7 cellular contexts compared by ENCODE assay signal in the genomic region with DNA sequence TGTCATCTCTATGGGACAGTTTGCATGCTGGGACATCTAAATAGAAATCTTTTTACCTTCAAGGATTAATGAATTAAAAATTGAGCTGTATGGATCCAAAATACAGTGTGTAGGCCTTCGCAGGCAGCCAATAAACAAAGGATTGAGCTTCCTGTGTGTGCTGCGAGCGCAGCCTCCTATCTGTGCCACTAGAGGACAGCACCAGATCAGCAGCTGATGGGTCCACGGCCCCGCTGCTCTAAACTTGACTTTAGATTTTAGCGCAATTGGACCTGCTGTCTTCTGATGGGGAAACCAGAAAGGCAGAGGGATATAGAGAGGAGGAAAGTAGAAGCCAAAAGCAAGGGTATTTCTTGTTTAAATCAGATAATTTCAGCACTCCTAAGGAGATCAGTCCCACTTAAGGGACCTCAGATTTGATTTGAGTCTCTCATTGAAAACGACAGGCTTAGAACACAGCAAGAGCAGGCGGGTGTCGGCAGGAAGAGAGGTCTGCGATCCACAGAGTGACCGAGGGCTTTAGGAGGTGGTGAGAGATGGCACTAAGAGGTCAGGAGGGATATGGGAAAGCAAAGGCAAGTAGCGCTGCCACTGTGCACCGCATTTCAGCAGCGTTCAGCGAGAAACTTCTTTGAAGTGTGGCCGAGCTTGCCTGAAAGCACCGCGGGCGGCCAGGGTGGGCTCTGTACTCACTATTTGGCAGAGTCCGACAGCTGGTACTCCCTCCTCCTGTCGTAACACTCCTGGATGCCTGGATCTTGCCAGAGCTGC.
DNase-seq lines count a peak whose midpoint lies in the region; ATAC-seq and TF ChIP-seq lines count a peak whose summit lies in the region.

No MANE protein-coding gene starts in this region.

- H3K27ac ChIP-seq in SU-DHL-6 (ENCODE audit: low read depth, low read length) = no peak overlapping the region

- no peaks in the 10 kb centered on the region for H4K20me1 ChIP-seq in SU-DHL-6 (ENCODE audit: low read depth, low read length)

- no peaks in the 10 kb centered on the region for H3K9me3 ChIP-seq in SU-DHL-6 (ENCODE audit: insufficient read depth, low read length)

- peak; percentile 84 for ATAC-seq in GM21619 (IDR thresholded peaks at IDR 0.05; ENCODE audit: unreplicated experiment)

- peak; percentile 100 for TF ChIP-seq CTCF in LNCaP clone FGC (IDR thresholded peaks at IDR 0.05; ENCODE audit: control insufficient read depth, extremely low read depth, insufficient read depth)
- TF ChIP-seq CTCF in SU-DHL-6 (IDR thresholded peaks at IDR 0.05; ENCODE audit: insufficient read depth, low read length, poor library complexity, severe bottlenecking) = peak; percentile 79
- TF ChIP-seq CTCF in brain (conservative IDR thresholded peaks at IDR 0.05) = peak; percentile 94 to 98

- no peak overlapping the region for H3K4me2 ChIP-seq in SU-DHL-6 (ENCODE audit: low read depth, low read length, poor library complexity, severe bottlenecking)

- H3F3A ChIP-seq in SU-DHL-6 (ENCODE audit: insufficient read depth) = no peaks in the 10 kb centered on the region

- peaks cover 0 to 4% (median 0%) of the 10 kb centered on the region in 5 experiments for H3K9me3 Mint-ChIP-seq in brain

- H3K36me3 Mint-ChIP-seq in brain = no peaks in the 10 kb centered on the region

- no peaks in the 10 kb centered on the region for H3K9me2 ChIP-seq in SU-DHL-6 (replicated peaks; ENCODE audit: insufficient read depth, low read length)

- H3K9ac ChIP-seq in SU-DHL-6 (ENCODE audit: low read length) = no peak overlapping the region

- H3K27me3 ChIP-seq in SU-DHL-6 (ENCODE audit: low read length) = no peaks in the 10 kb centered on the region

- no peaks in the 10 kb centered on the region for H3K36me3 ChIP-seq in SU-DHL-6 (ENCODE audit: low read length)

- H3K27me3 Mint-ChIP-seq in brain = peaks cover 10% of the 10 kb centered on the region

- no peaks in the 10 kb centered on the region for H3K79me2 ChIP-seq in SU-DHL-6 (ENCODE audit: insufficient read depth, low read length)

- H3K4me3 Mint-ChIP-seq in brain = peak overlapping the region; percentile 4 to 34 (median 31)

- peak; percentile 90 for DNase-seq in GM03348 (ENCODE audit: low spot score)
- DNase-seq in LNCaP clone FGC (ENCODE audit: low read depth) = peak; percentile 28
- DNase-seq in iPS-NIHi7 (ENCODE audit: extremely low spot score) = peak; percentile 88
- DNase-seq in stimulated activated CD4-positive, alpha-beta T cell treated with anti-CD3 and anti-CD28 coated beads, Interleukin-12 subunit alpha, Interleukin-12 subunit beta, amount 100 ng/mL, for 4 hours = peak; percentile 33

- H3K4me1 Mint-ChIP-seq in brain = peaks cover 10% of the 10 kb centered on the region

- peak overlapping the region; percentile 64 for H2AFZ ChIP-seq in SU-DHL-6 (ENCODE audit: low read depth, low read length, severe bottlenecking)

- H3K27ac Mint-ChIP-seq in brain = peak overlapping the region in 3 of 5 experiments; percentile 20 to 43 (median 34)

- H3K4me3 ChIP-seq in LNCaP clone FGC (ENCODE audit: low read depth, low read length) = no peak overlapping the region
- no peak overlapping the region for H3K4me3 ChIP-seq in SU-DHL-6 (ENCODE audit: insufficient read depth, low read length, poor library complexity, severe bottlenecking)

Comparison
In these comparisons a context has a peak if more than half of its experiments do, and no peak if none do; other contexts are left out.
1. DNase-seq: peak in every context shown above with its lines; median percentile 90 in GM03348; 88 in iPS-NIHi7; 33 in stimulated activated CD4-positive, alpha-beta T cell treated with anti-CD3 and anti-CD28 coated beads, Interleukin-12 subunit alpha, Interleukin-12 subunit beta, amount 100 ng/mL, for 4 hours; 28 in LNCaP clone FGC.